ENCODE assay signal across 1 cellular context in genomic region chr6:2973656-2974055, GRCh38.
TF ChIP-seq lines count a peak whose summit lies in the region.

No MANE protein-coding gene starts in this region.

TF ChIP-seq in K562, 482 proteins besides CTCF, POLR2A, EP300 and RAD21 (continues in another document):
- TF ChIP-seq DPF2 (IDR thresholded peaks at IDR 0.05) (peak; percentile 26; the same call in 1 of the 2 replicates), MEF2A (IDR thresholded peaks at IDR 0.05; ENCODE audit: control insufficient read depth, low read depth, low read length) (0 out of 2 replicates have a peak, but pooled peaks have one; percentile 30), LEF1 (IDR thresholded peaks at IDR 0.05) (peak; percentile 22; the same call in 1 of the 2 replicates), ZBTB7A (IDR thresholded peaks at IDR 0.05; ENCODE audit: borderline replicate concordance, control insufficient read depth, low read depth, low read length) (no peak), POLR2AphosphoS5 (IDR thresholded peaks at IDR 0.05; ENCODE audit: control insufficient read depth, insufficient read depth, low read depth, low read length) (0 out of 2 replicates have a peak, but pooled peaks have one; percentile 27), ESRRB (CRISPR knock-in tag; IDR thresholded peaks at IDR 0.05; ENCODE audit: borderline replicate concordance) (no peak), KLF10 (CRISPR knock-in tag; IDR thresholded peaks at IDR 0.05) (no peak), CBFB (CRISPR knock-in tag; IDR thresholded peaks at IDR 0.05) (0 out of 2 replicates have a peak, but pooled peaks have one; percentile 47), KLF16 (IDR thresholded peaks at IDR 0.05) (peak; percentile 44; the same call in 1 of the 2 replicates), RCOR1 (IDR thresholded peaks at IDR 0.05; ENCODE audit: borderline replicate concordance in 1 of 2, low read depth in 2 of 2, low read length in 2 of 2) (peak in 1 of 2 experiments; percentile 93; a peak in 2 of 4 replicates), SETDB1 (IDR thresholded peaks at IDR 0.05; ENCODE audit: low read length) (no peak), VEZF1 (CRISPR knock-in tag; IDR thresholded peaks at IDR 0.05) (peak; percentile 59; the same call in 1 of the 2 replicates), RNF2 (IDR thresholded peaks at IDR 0.05) (peak; percentile 42; the same call in 1 of the 2 replicates), ZNF445 (CRISPR knock-in tag; IDR thresholded peaks at IDR 0.05; ENCODE audit: low read depth) (no peak), ATF2 (CRISPR knock-in tag; IDR thresholded peaks at IDR 0.05) (no peak), MLLT1 (IDR thresholded peaks at IDR 0.05) (0 out of 4 replicates have a peak, but pooled peaks of 1 of the 2 experiments have one; percentile 37), RFX5 (IDR thresholded peaks at IDR 0.05; ENCODE audit: low read depth, low read length) (no peak), TRIM24 (IDR thresholded peaks at IDR 0.05) (peak in 1 of 2 experiments; percentile 13; a peak in 1 of 4 replicates), TEAD1 (CRISPR knock-in tag; IDR thresholded peaks at IDR 0.05) (peak in 1 of 2 experiments; percentile 46; a peak in 1 of 4 replicates), PML (IDR thresholded peaks at IDR 0.05; ENCODE audit: low read length) (0 out of 2 replicates have a peak, but pooled peaks have one; percentile 23), ZC3H8 (IDR thresholded peaks at IDR 0.05) (no peak), ZNF766 (CRISPR knock-in tag; conservative IDR thresholded peaks at IDR 0.05) (peak; percentile 65; the same call in 1 of the 2 replicates), EHMT2 (IDR thresholded peaks at IDR 0.05) (no peak), ZNF507 (tag; conservative IDR thresholded peaks at IDR 0.05) (no peak), ZNF124 (CRISPR knock-in tag; IDR thresholded peaks at IDR 0.05) (no peak), TEAD4 (IDR thresholded peaks at IDR 0.05; ENCODE audit: low read length) (peak; percentile 76), TEAD4 (CRISPR knock-in tag; IDR thresholded peaks at IDR 0.05; ENCODE audit: borderline replicate concordance) (no peak), NR2F6 (CRISPR knock-in tag; IDR thresholded peaks at IDR 0.05) (no peak), ZBTB17 (CRISPR knock-in tag; IDR thresholded peaks at IDR 0.05) (no peak), HMBOX1 (IDR thresholded peaks at IDR 0.05) (peak; percentile 86), MEF2D (tag; conservative IDR thresholded peaks at IDR 0.05; ENCODE audit: low read depth) (no peak), CEBPB (tag; IDR thresholded peaks at IDR 0.05) (peak; percentile 49), ZNF449 (CRISPR knock-in tag; IDR thresholded peaks at IDR 0.05) (no peak), ZFX (CRISPR knock-in tag; IDR thresholded peaks at IDR 0.05) (no peak), JUNB (CRISPR knock-in tag; conservative IDR thresholded peaks at IDR 0.05) (no peak), HDAC6 (IDR thresholded peaks at IDR 0.05; ENCODE audit: low read depth, low read length) (no peak), ZNF274 (IDR thresholded peaks at IDR 0.05; ENCODE audit: borderline replicate concordance, low read depth, low read length) (peak; percentile 73; the same call in 1 of the 2 replicates), KDM4B (IDR thresholded peaks at IDR 0.05; ENCODE audit: borderline replicate concordance in 2 of 2, low read depth in 1 of 2) (no peak), CBFA2T3 (IDR thresholded peaks at IDR 0.05) (peak; percentile 69), ESRRA (IDR thresholded peaks at IDR 0.05; ENCODE audit: borderline replicate concordance, low read depth) (peak; percentile 60; the same call in 1 of the 2 replicates)
- TF ChIP-seq, protein P1, sequence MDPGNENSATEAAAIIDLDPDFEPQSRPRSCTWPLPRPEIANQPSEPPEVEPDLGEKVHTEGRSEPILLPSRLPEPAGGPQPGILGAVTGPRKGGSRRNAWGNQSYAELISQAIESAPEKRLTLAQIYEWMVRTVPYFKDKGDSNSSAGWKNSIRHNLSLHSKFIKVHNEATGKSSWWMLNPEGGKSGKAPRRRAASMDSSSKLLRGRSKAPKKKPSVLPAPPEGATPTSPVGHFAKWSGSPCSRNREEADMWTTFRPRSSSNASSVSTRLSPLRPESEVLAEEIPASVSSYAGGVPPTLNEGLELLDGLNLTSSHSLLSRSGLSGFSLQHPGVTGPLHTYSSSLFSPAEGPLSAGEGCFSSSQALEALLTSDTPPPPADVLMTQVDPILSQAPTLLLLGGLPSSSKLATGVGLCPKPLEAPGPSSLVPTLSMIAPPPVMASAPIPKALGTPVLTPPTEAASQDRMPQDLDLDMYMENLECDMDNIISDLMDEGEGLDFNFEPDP (CRISPR knock-in tag; IDR thresholded peaks at IDR 0.05): no peak
- TF ChIP-seq, protein P2, sequence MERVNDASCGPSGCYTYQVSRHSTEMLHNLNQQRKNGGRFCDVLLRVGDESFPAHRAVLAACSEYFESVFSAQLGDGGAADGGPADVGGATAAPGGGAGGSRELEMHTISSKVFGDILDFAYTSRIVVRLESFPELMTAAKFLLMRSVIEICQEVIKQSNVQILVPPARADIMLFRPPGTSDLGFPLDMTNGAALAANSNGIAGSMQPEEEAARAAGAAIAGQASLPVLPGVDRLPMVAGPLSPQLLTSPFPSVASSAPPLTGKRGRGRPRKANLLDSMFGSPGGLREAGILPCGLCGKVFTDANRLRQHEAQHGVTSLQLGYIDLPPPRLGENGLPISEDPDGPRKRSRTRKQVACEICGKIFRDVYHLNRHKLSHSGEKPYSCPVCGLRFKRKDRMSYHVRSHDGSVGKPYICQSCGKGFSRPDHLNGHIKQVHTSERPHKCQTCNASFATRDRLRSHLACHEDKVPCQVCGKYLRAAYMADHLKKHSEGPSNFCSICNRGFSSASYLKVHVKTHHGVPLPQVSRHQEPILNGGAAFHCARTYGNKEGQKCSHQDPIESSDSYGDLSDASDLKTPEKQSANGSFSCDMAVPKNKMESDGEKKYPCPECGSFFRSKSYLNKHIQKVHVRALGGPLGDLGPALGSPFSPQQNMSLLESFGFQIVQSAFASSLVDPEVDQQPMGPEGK (CRISPR knock-in tag; IDR thresholded peaks at IDR 0.05; ENCODE audit: borderline replicate concordance): no peak
- TF ChIP-seq, protein P3, sequence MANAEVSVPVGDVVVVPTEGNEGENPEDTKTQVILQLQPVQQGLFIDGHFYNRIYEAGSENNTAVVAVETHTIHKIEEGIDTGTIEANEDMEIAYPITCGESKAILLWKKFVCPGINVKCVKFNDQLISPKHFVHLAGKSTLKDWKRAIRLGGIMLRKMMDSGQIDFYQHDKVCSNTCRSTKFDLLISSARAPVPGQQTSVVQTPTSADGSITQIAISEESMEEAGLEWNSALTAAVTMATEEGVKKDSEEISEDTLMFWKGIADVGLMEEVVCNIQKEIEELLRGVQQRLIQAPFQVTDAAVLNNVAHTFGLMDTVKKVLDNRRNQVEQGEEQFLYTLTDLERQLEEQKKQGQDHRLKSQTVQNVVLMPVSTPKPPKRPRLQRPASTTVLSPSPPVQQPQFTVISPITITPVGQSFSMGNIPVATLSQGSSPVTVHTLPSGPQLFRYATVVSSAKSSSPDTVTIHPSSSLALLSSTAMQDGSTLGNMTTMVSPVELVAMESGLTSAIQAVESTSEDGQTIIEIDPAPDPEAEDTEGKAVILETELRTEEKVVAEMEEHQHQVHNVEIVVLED (CRISPR knock-in tag; IDR thresholded peaks at IDR 0.05): no peak
- TF ChIP-seq, protein P4, sequence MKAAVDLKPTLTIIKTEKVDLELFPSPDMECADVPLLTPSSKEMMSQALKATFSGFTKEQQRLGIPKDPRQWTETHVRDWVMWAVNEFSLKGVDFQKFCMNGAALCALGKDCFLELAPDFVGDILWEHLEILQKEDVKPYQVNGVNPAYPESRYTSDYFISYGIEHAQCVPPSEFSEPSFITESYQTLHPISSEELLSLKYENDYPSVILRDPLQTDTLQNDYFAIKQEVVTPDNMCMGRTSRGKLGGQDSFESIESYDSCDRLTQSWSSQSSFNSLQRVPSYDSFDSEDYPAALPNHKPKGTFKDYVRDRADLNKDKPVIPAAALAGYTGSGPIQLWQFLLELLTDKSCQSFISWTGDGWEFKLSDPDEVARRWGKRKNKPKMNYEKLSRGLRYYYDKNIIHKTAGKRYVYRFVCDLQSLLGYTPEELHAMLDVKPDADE (conservative IDR thresholded peaks at IDR 0.05; ENCODE audit: control insufficient read depth, low read depth, low read length): 0 out of 2 replicates have a peak, but pooled peaks have one; percentile 35
- TF ChIP-seq, protein P5, sequence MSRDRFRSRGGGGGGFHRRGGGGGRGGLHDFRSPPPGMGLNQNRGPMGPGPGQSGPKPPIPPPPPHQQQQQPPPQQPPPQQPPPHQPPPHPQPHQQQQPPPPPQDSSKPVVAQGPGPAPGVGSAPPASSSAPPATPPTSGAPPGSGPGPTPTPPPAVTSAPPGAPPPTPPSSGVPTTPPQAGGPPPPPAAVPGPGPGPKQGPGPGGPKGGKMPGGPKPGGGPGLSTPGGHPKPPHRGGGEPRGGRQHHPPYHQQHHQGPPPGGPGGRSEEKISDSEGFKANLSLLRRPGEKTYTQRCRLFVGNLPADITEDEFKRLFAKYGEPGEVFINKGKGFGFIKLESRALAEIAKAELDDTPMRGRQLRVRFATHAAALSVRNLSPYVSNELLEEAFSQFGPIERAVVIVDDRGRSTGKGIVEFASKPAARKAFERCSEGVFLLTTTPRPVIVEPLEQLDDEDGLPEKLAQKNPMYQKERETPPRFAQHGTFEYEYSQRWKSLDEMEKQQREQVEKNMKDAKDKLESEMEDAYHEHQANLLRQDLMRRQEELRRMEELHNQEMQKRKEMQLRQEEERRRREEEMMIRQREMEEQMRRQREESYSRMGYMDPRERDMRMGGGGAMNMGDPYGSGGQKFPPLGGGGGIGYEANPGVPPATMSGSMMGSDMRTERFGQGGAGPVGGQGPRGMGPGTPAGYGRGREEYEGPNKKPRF (IDR thresholded peaks at IDR 0.05; ENCODE audit: low read depth, low read length): no peak
- TF ChIP-seq, protein P6, sequence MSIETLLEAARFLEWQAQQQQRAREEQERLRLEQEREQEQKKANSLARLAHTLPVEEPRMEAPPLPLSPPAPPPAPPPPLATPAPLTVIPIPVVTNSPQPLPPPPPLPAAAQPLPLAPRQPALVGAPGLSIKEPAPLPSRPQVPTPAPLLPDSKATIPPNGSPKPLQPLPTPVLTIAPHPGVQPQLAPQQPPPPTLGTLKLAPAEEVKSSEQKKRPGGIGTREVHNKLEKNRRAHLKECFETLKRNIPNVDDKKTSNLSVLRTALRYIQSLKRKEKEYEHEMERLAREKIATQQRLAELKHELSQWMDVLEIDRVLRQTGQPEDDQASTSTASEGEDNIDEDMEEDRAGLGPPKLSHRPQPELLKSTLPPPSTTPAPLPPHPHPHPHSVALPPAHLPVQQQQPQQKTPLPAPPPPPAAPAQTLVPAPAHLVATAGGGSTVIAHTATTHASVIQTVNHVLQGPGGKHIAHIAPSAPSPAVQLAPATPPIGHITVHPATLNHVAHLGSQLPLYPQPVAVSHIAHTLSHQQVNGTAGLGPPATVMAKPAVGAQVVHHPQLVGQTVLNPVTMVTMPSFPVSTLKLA (conservative IDR thresholded peaks at IDR 0.05): 0 out of 4 replicates have a peak, but pooled peaks of 1 of the 2 experiments have one; percentile 38
